In the genomic region with DNA sequence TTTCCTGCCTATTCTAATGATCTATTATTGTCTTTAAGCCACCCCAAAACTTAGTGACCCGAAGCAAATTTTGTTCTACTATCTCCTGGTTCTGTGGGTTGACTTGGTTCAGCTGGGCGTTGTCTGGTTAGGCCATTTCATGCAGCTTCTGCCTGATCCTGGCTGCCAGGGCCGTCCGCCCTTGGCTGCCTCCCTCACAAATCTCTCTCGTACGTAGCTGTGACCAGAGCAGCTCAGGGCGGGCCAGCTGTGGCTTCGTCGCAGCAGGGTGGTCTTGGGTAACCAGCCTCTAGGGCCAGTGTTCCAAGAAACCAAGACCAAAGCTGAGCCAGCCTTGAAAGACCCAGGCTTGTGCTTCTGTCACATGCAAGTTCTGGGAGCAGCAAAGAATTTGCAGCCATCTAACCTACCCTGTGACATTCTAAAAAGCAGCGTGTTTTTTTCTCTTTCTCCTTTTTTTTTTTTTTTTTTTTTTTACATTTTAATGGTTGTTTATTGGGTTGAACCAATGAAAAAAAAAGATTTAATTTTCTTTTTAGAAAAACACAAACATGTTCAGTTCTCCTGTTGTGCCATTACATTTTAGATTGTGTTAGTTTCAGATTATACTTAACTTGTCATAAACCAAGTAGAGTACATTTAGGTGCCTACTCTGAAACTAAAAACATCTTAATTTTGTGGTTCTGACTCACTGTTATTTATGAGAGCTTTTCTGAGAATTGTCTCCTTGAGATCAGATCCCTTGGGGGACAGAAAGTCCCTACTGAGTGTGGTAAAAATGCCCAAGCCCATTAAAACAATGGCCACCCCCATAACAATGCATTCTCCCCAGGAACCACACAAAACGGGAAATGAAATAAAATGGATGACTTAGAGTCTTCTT, we compare ENCODE assay signal across 11 cellular contexts.
DNase-seq lines count a peak whose midpoint lies in the region; ATAC-seq, FAIRE-seq and TF ChIP-seq lines count a peak whose summit lies in the region.
"Had no signal": no experiment of that assay in that cellular context is flagged by ENCODE, and none has a peak within 500 bp of the region (broad histone marks: within the 10 kb centered on the region; RNA-seq: fewer than 3 reads in every experiment).

No MANE protein-coding gene starts in this region.

- H3K9me3 ChIP-seq in HepG2 (ENCODE audit: low read length) = no peaks in the 10 kb centered on the region
- H3K9me3 ChIP-seq in right lobe of liver = no peaks in the 10 kb centered on the region
- H3K9me3 ChIP-seq: stomach had no signal

- no peak for TF ChIP-seq RAD21 in HepG2 (CRISPR knock-in tag; IDR thresholded peaks at IDR 0.05)

- TF ChIP-seq POLR2A in HepG2 (IDR thresholded peaks at IDR 0.05; ENCODE audit: insufficient read depth in 1 of 2, low read depth in 2 of 2, low read length in 2 of 2) = no peak
- no peak for TF ChIP-seq POLR2A in right lobe of liver (IDR thresholded peaks at IDR 0.05)

- BruUV-seq in HepG2 (replicated peaks; lab: Mats Ljungman, UMichigan) = no TSS peak

- H3K4me1 Mint-ChIP-seq in activated CD8-positive, alpha-beta T cell treated with anti-CD3 and anti-CD28 coated beads, Interleukin-2, amount 10 ng/mL, durations not matched to agents 7 days and 5 days (ENCODE audit: low read depth) = peaks cover 52% of the 10 kb centered on the region
- H3K4me1 Mint-ChIP-seq in stimulated activated naive CD8-positive, alpha-beta T cell treated with anti-CD3 and anti-CD28 coated beads, Interleukin-15, amount 100 ng/mL, for 72 hours = peaks cover 58% of the 10 kb centered on the region
- peaks cover 20% of the 10 kb centered on the region for H3K4me1 Mint-ChIP-seq in type B pancreatic cell (ENCODE audit: unreplicated experiment)

- TF ChIP-seq CTCF in HepG2 (CRISPR knock-in tag; IDR thresholded peaks at IDR 0.05) (no peak), right lobe of liver (IDR thresholded peaks at IDR 0.05) (no peak), type B pancreatic cell (conservative IDR thresholded peaks at IDR 0.05) (no peak)

- no peak overlapping the region for H3K9ac ChIP-seq in HepG2 (ENCODE audit: insufficient read depth, low read depth, low read length)

- H3K27me3 Mint-ChIP-seq in activated CD8-positive, alpha-beta T cell treated with anti-CD3 and anti-CD28 coated beads, Interleukin-2, amount 10 ng/mL, durations not matched to agents 7 days and 5 days (ENCODE audit: low read depth) = no peaks in the 10 kb centered on the region
- peaks cover 8% of the 10 kb centered on the region for H3K27me3 Mint-ChIP-seq in stimulated activated naive CD8-positive, alpha-beta T cell treated with anti-CD3 and anti-CD28 coated beads, Interleukin-15, amount 100 ng/mL, for 72 hours
- no peaks in the 10 kb centered on the region for H3K27me3 Mint-ChIP-seq in type B pancreatic cell

- no peaks in the 10 kb centered on the region for H4K20me1 ChIP-seq in HepG2 (ENCODE audit: insufficient read depth, low read length)

- 96% methylated on average over 11 of the region's 11 CpGs for WGBS in HepG2 (ENCODE audit: low lambda C conversion rate)
- WGBS in right lobe of liver (ENCODE audit: insufficient coverage, low coverage, low lambda C conversion rate, missing lambda C conversion rate) = 94% methylated on average over 11 of the region's 11 CpGs

- H3K36me3 ChIP-seq in HepG2 (replicated peaks in 1 of 2; ENCODE audit: control insufficient read depth in 1 of 2, insufficient read depth in 2 of 2, low read length in 2 of 2) (no peaks in the 10 kb centered on the region), right lobe of liver (no peaks in the 10 kb centered on the region)
- H3K36me3 ChIP-seq: stomach had no signal

- peak overlapping the region; percentile 22 for H3K4me3 Mint-ChIP-seq in activated CD8-positive, alpha-beta T cell treated with anti-CD3 and anti-CD28 coated beads, Interleukin-2, amount 10 ng/mL, durations not matched to agents 7 days and 5 days
- H3K4me3 Mint-ChIP-seq in stimulated activated naive CD8-positive, alpha-beta T cell treated with anti-CD3 and anti-CD28 coated beads, Interleukin-15, amount 100 ng/mL, for 72 hours = peak overlapping the region; percentile 55 to 67
- H3K4me3 Mint-ChIP-seq in type B pancreatic cell = no peak overlapping the region

- ATAC-seq in HepG2 (no peak), right lobe of liver (no peak), HG02970 (IDR thresholded peaks at IDR 0.05; ENCODE audit: low FRiP score, unreplicated experiment) (peak; percentile 44)
- peak; percentile 50 for ATAC-seq in activated CD8-positive, alpha-beta T cell treated with anti-CD3 and anti-CD28 coated beads, Interleukin-2, amount 10 ng/mL, durations not matched to agents 7 days and 5 days
- ATAC-seq in stimulated activated naive CD8-positive, alpha-beta T cell treated with anti-CD3 and anti-CD28 coated beads, Interleukin-15, amount 100 ng/mL, for 72 hours = peak; percentile 76

- H3K4me1 ChIP-seq in HepG2 (ENCODE audit: insufficient read depth, low read length) (peaks cover 19% of the 10 kb centered on the region), right lobe of liver (peaks cover 0 to 3% (median 0%) of the 10 kb centered on the region in 4 donors)

- H3K27me3 ChIP-seq in HepG2 (ENCODE audit: control insufficient read depth in 1 of 2, insufficient read depth in 2 of 2, low read length in 2 of 2) (no peaks in the 10 kb centered on the region), right lobe of liver (no peaks in the 10 kb centered on the region)
- H3K27me3 ChIP-seq: stomach had no signal

- in situ Hi-C loops in HepG2 (cut with HindIII; ENCODE audit: extremely low pct_ligation_motif_present, low pct_unique_long_range_greater_than_20kb) = no loop called here

- FAIRE-seq in HepG2 (lab: Jason Lieb, UNC) = no peak
- FAIRE-seq: TTC549 had no signal

- TF ChIP-seq EP300 in HepG2 (IDR thresholded peaks at IDR 0.05; ENCODE audit: low read depth in 2 of 2, low read length in 2 of 2) = no peak
- no peak for TF ChIP-seq EP300 in HepG2 (CRISPR knock-in tag; IDR thresholded peaks at IDR 0.05; ENCODE audit: borderline replicate concordance)

- CTCF ChIA-PET in HepG2 (lab: Yijun Ruan, JAX; ENCODE audit: low intra/inter-chr PET ratio, low total read pairs) = no interaction called here
- CTCF ChIA-PET in activated CD8-positive, alpha-beta T cell treated with anti-CD3 and anti-CD28 coated beads, Interleukin-2, amount 10 ng/mL, durations not matched to agents 7 days and 5 days (lab: Charles Lee) = interaction anchor here (1.3 to 1.7 kb wide), 2 partner anchors 56 to 85 kb away, joined by 3 to 4 read pairs; no protein-coding TSS in a partner anchor
- CTCF ChIA-PET in HEK293T (lab: Yijun Ruan, JAX) = no interaction called here

- DNase-seq in HepG2 (ENCODE audit: low spot score) (no peak), right lobe of liver (no peak), type B pancreatic cell (ENCODE audit: extremely low spot score, unreplicated experiment) (no peak), HEK293T (ENCODE audit: extremely low spot score) (no peak)
- DNase-seq in activated CD8-positive, alpha-beta T cell treated with anti-CD3 and anti-CD28 coated beads, Interleukin-2, amount 10 ng/mL, durations not matched to agents 7 days and 5 days = no peak
- DNase-seq in stimulated activated naive CD8-positive, alpha-beta T cell treated with anti-CD3 and anti-CD28 coated beads, Interleukin-15, amount 100 ng/mL, for 72 hours = peak in 1 of 2 donors; percentile 34
- no peak for DNase-seq in activated CD4-positive, alpha-beta T cell treated with anti-CD3 and anti-CD28 coated beads for 1 hour
- DNase-seq: Calu3, stomach had no signal

- no peaks in the 10 kb centered on the region for H3K79me2 ChIP-seq in HepG2 (ENCODE audit: insufficient read depth, low read length)

- intact Hi-C loops in HepG2 (cut with micrococcal nuclease; ENCODE audit: unreplicated experiment) = no loop called here
- intact Hi-C loops in right lobe of liver (cut with DNase I) = no loop called here

- no peak overlapping the region for H3K4me2 ChIP-seq in HepG2 (ENCODE audit: low read depth, low read length)

- peaks cover 12% of the 10 kb centered on the region for H3K36me3 Mint-ChIP-seq in activated CD8-positive, alpha-beta T cell treated with anti-CD3 and anti-CD28 coated beads, Interleukin-2, amount 10 ng/mL, durations not matched to agents 7 days and 5 days (ENCODE audit: low read depth)
- no peaks in the 10 kb centered on the region for H3K36me3 Mint-ChIP-seq in type B pancreatic cell

- POLR2A ChIA-PET in HepG2 (lab: Yijun Ruan, JAX) (no interaction called here), HEK293T (lab: Yijun Ruan, JAX) (no interaction called here)
- POLR2A ChIA-PET in activated CD8-positive, alpha-beta T cell treated with anti-CD3 and anti-CD28 coated beads, Interleukin-2, amount 10 ng/mL, durations not matched to agents 7 days and 5 days (lab: Charles Lee) = interaction anchor here (0.6 to 1.3 kb wide), 4 partner anchors 22 to 361 kb away, joined by 3 to 5 read pairs (median 4); no protein-coding TSS in a partner anchor

- H3K27ac ChIP-seq in HepG2 (ENCODE audit: extremely low read length, insufficient read depth, low read length) (no peak overlapping the region), right lobe of liver (no peak overlapping the region)
- H3K27ac ChIP-seq: stomach had no signal

- H3K9me3 Mint-ChIP-seq in activated CD8-positive, alpha-beta T cell treated with anti-CD3 and anti-CD28 coated beads, Interleukin-2, amount 10 ng/mL, durations not matched to agents 7 days and 5 days (ENCODE audit: insufficient read depth) = no peaks in the 10 kb centered on the region
- no peaks in the 10 kb centered on the region for H3K9me3 Mint-ChIP-seq in stimulated activated naive CD8-positive, alpha-beta T cell treated with anti-CD3 and anti-CD28 coated beads, Interleukin-15, amount 100 ng/mL, for 72 hours
- no peaks in the 10 kb centered on the region for H3K9me3 Mint-ChIP-seq in type B pancreatic cell

- H2AFZ ChIP-seq in HepG2 (ENCODE audit: low read length) = no peak overlapping the region

- H3K4me3 ChIP-seq in HepG2 (replicated peaks in 1 of 3; ENCODE audit: insufficient read depth in 1 of 3, low read depth in 2 of 3, low read length in 3 of 3) (no peak overlapping the region), right lobe of liver (no peak overlapping the region)
- H3K4me3 ChIP-seq: stomach had no signal

- H3K27ac Mint-ChIP-seq in activated CD8-positive, alpha-beta T cell treated with anti-CD3 and anti-CD28 coated beads, Interleukin-2, amount 10 ng/mL, durations not matched to agents 7 days and 5 days = peak overlapping the region; percentile 82
- H3K27ac Mint-ChIP-seq in stimulated activated naive CD8-positive, alpha-beta T cell treated with anti-CD3 and anti-CD28 coated beads, Interleukin-15, amount 100 ng/mL, for 72 hours = peak overlapping the region; percentile 93 to 97
- H3K27ac Mint-ChIP-seq in type B pancreatic cell = no peak overlapping the region

TF ChIP-seq in HepG2, 621 proteins besides CTCF, POLR2A, EP300 and RAD21 (continues in another document):
- TF ChIP-seq NRL (CRISPR knock-in tag; IDR thresholded peaks at IDR 0.05; ENCODE audit: borderline replicate concordance) = peak; percentile 41; the same call in 1 of the 2 replicates

TF ChIP-seq in HEK293T, 16 proteins besides CTCF, POLR2A, EP300 and RAD21 (continues in another document):
- TF ChIP-seq LEF1 (IDR thresholded peaks at IDR 0.05; ENCODE audit: borderline replicate concordance) (no peak), TARDBP (IDR thresholded peaks at IDR 0.05) (no peak), SP1 (IDR thresholded peaks at IDR 0.05) (no peak), ZNF384 (IDR thresholded peaks at IDR 0.05) (no peak), NFRKB (IDR thresholded peaks at IDR 0.05) (no peak)

Comparison
In these comparisons a context has a peak if more than half of its experiments do, and no peak if none do; other contexts are left out.
1. ATAC-seq: peak in HG02970 (single experiment), activated CD8-positive, alpha-beta T cell treated with anti-CD3 and anti-CD28 coated beads, Interleukin-2, amount 10 ng/mL, durations not matched to agents 7 days and 5 days (single experiment) and stimulated activated naive CD8-positive, alpha-beta T cell treated with anti-CD3 and anti-CD28 coated beads, Interleukin-15, amount 100 ng/mL, for 72 hours (single experiment); none in HepG2 (single experiment) and right lobe of liver (0 of 4).